In genomic region chr18:70920840-70921374, GRCh38 we compare ENCODE assay signal across 22 cellular contexts.
DNase-seq lines count a peak whose midpoint lies in the region; ATAC-seq, FAIRE-seq and TF ChIP-seq lines count a peak whose summit lies in the region.
"Had no signal": no experiment of that assay in that cellular context is flagged by ENCODE, and none has a peak within 500 bp of the region (broad histone marks: within the 10 kb centered on the region; RNA-seq: fewer than 3 reads in every experiment).

No MANE protein-coding gene starts in this region.

- H3K4me1 Mint-ChIP-seq in H9 = peaks cover 0 to 8% of the 10 kb centered on the region in 2 experiments; a peak in 2 of 4 replicates
- no peaks in the 10 kb centered on the region for H3K4me1 Mint-ChIP-seq in activated T-cell treated with anti-CD3 and anti-CD28 coated beads, Interleukin-2, amount 50 U/mL, for 4 hours (ENCODE audit: low read depth)
- H3K4me1 Mint-ChIP-seq: CD4-positive, alpha-beta memory T cell had no signal

- H3K27me3 ChIP-seq in H9 (ENCODE audit: insufficient read depth, low read length) (no peaks in the 10 kb centered on the region), mesendoderm (ENCODE audit: insufficient read depth, low read length, poor library complexity) (no peaks in the 10 kb centered on the region)

- no peak overlapping the region for H3K4me3 ChIP-seq in mesendoderm (ENCODE audit: low read length)
- H3K4me3 ChIP-seq: A549, K562 had no signal

- no peak overlapping the region for H3T11ph ChIP-seq in H9 (ENCODE audit: low read length)

- no peak for TF ChIP-seq CTCF in H9 (conservative IDR thresholded peaks at IDR 0.05)

- no peaks in the 10 kb centered on the region for H3K36me3 Mint-ChIP-seq in H9 (ENCODE audit: insufficient read depth in 1 of 3, low read depth in 3 of 3)
- no peaks in the 10 kb centered on the region for H3K36me3 Mint-ChIP-seq in activated T-cell treated with anti-CD3 and anti-CD28 coated beads, Interleukin-2, amount 50 U/mL, for 4 hours (ENCODE audit: insufficient read depth)
- H3K36me3 Mint-ChIP-seq: CD4-positive, alpha-beta memory T cell had no signal

- H3K56ac ChIP-seq in H9 (ENCODE audit: insufficient read length, low read depth, low read length) (no peak overlapping the region), mesendoderm (ENCODE audit: low read length) (no peak overlapping the region)

- FAIRE-seq in urothelium cell line (lab: Jason Lieb, UNC) = no peak
- FAIRE-seq: A549, GM18507, K562 had no signal

- H2BK15ac ChIP-seq in H9 (ENCODE audit: low read depth, low read length) (no peak overlapping the region), mesendoderm (replicated peaks; ENCODE audit: low read depth) (no peak overlapping the region)

- H3K4me1 ChIP-seq in H9 (ENCODE audit: insufficient read depth, low read length) = no peaks in the 10 kb centered on the region
- H3K4me1 ChIP-seq in mesendoderm (ENCODE audit: control insufficient read depth, low read depth, low read length) = no peaks in the 10 kb centered on the region
- H3K4me1 ChIP-seq: A549 had no signal

- no peak overlapping the region for H3K23ac ChIP-seq in H9 (ENCODE audit: insufficient read length, low read depth, low read length)
- H3K23ac ChIP-seq in mesendoderm (ENCODE audit: low read length) = no peak overlapping the region

- H3K18ac ChIP-seq in H9 (ENCODE audit: insufficient read length, low read depth, low read length) (no peak overlapping the region), mesendoderm (ENCODE audit: low read length) (no peak overlapping the region)

- H3K4me2 ChIP-seq in H9 (ENCODE audit: insufficient read depth, insufficient read length, low read length) (no peak overlapping the region), mesendoderm (ENCODE audit: low read length) (no peak overlapping the region)
- H3K4me2 ChIP-seq: A549 had no signal

- peak overlapping the region in 1 of 3 experiments; percentile 59; a peak in 1 of 7 replicates for H3K27ac Mint-ChIP-seq in H9

- H3K4ac ChIP-seq in H9 (ENCODE audit: low read depth, low read length) = no peak overlapping the region
- no peak overlapping the region for H3K4ac ChIP-seq in mesendoderm (ENCODE audit: low read depth, low read length)

- H3K27ac ChIP-seq in H9 (ENCODE audit: insufficient read length, low read depth, low read length) (no peak overlapping the region), mesendoderm (ENCODE audit: low read depth, low read length) (no peak overlapping the region)
- H3K27ac ChIP-seq: A549 had no signal

- no peaks in the 10 kb centered on the region for H3K23me2 ChIP-seq in H9 (ENCODE audit: insufficient read length, low read depth, low read length, poor library complexity, severe bottlenecking)

- H3K27me3 Mint-ChIP-seq in H9 (ENCODE audit: low read depth) = no peaks in the 10 kb centered on the region; the same call in 1 of the 2 replicates
- no peaks in the 10 kb centered on the region for H3K27me3 Mint-ChIP-seq in activated T-cell treated with anti-CD3 and anti-CD28 coated beads, Interleukin-2, amount 50 U/mL, for 4 hours (ENCODE audit: low read depth)
- H3K27me3 Mint-ChIP-seq: CD4-positive, alpha-beta memory T cell had no signal

- H2BK120ac ChIP-seq in H9 (ENCODE audit: low read depth, low read length, poor library complexity, severe bottlenecking) = no peak overlapping the region
- H2BK120ac ChIP-seq in mesendoderm (ENCODE audit: low read depth, low read length) = no peak overlapping the region

- no peak overlapping the region for H2AFZ ChIP-seq in H9 (ENCODE audit: low read length)

- WGBS in H9 (ENCODE audit: extremely low coverage, insufficient read length, low lambda C conversion rate) = no CpG with 5 or more reads among the region's 4 CpGs
- WGBS in mesendoderm (ENCODE audit: extremely low coverage, insufficient coverage, low lambda C conversion rate) = no CpG with 5 or more reads among the region's 4 CpGs

- H3K9me3 Mint-ChIP-seq in H9 = peaks cover 4% of the 10 kb centered on the region in 2 experiments; a peak in 3 of 5 replicates
- H3K9me3 Mint-ChIP-seq in activated T-cell treated with anti-CD3 and anti-CD28 coated beads, Interleukin-2, amount 50 U/mL, for 4 hours = peaks cover 10% of the 10 kb centered on the region

- H3K79me1 ChIP-seq in H9 (ENCODE audit: insufficient read depth, low read depth, low read length, poor library complexity, severe bottlenecking) = no peaks in the 10 kb centered on the region
- no peaks in the 10 kb centered on the region for H3K79me1 ChIP-seq in mesendoderm (ENCODE audit: low read length)

- no peak overlapping the region for H3K14ac ChIP-seq in H9 (ENCODE audit: insufficient read depth, low read length)

- no peak overlapping the region for H4K5ac ChIP-seq in H9 (ENCODE audit: insufficient read length, low read depth, low read length)
- no peak overlapping the region for H4K5ac ChIP-seq in mesendoderm (ENCODE audit: low read length)

- no peak overlapping the region for H2BK12ac ChIP-seq in H9 (ENCODE audit: insufficient read length, low read depth, low read length)

- H4K8ac ChIP-seq in H9 (replicated peaks; ENCODE audit: insufficient read length, low read depth, low read length) (no peak overlapping the region), mesendoderm (ENCODE audit: low read depth, low read length) (no peak overlapping the region)

- H3K4me3 Mint-ChIP-seq in H9 = no peak overlapping the region
- H3K4me3 Mint-ChIP-seq in activated T-cell treated with anti-CD3 and anti-CD28 coated beads, Interleukin-2, amount 50 U/mL, for 4 hours = no peak overlapping the region
- H3K4me3 Mint-ChIP-seq: CD4-positive, alpha-beta memory T cell had no signal

- no peaks in the 10 kb centered on the region for H3K9me3 ChIP-seq in H9 (ENCODE audit: control insufficient read depth, low read depth, low read length)
- H3K9me3 ChIP-seq: A549 had no signal

- H2AK5ac ChIP-seq in H9 (ENCODE audit: insufficient read length, low read length) (no peak overlapping the region), mesendoderm (ENCODE audit: low read length) (no peak overlapping the region)

- H2BK5ac ChIP-seq in H9 (ENCODE audit: insufficient read length, low read length) (no peak overlapping the region), mesendoderm (ENCODE audit: low read length) (no peak overlapping the region)

- H3K79me2 ChIP-seq in H9 (ENCODE audit: insufficient read depth, low read length) (no peaks in the 10 kb centered on the region), mesendoderm (ENCODE audit: control insufficient read depth, insufficient read depth, low read length) (no peaks in the 10 kb centered on the region)

- ATAC-seq in activated T-cell treated with anti-CD3 and anti-CD28 coated beads, Interleukin-2, amount 50 U/mL, for 4 hours = no peak
- ATAC-seq: A549, K562 had no signal

- DNase-seq in H9 (peak; percentile 33), NCI-H69 (lab: John Stamatoyannopoulos, UW) (peak; percentile 25), mesendoderm (peak; percentile 39), retina (peak; percentile 8), NCI-H748 (lab: John Stamatoyannopoulos, UW; ENCODE audit: unreplicated experiment) (no peak), urothelium cell line (ENCODE audit: low spot score) (no peak)
- DNase-seq in activated T-cell treated with anti-CD3 and anti-CD28 coated beads, Interleukin-2, amount 50 U/mL, for 4 hours = no peak
- DNase-seq: AML-193; C1 segment of cervical spinal cord; CD4-positive, alpha-beta memory T cell; COR-L47; DMS53; Kasumi-1; NCI-H1092 treated with DMSO at 0.1 percent for 48 hours; NCI-H146; NCI-H1930; NCI-H526 treated with DMSO at 0.1 percent for 48 hours; RPMI8226; SHP77 had no signal

- H3K36me3 ChIP-seq in mesendoderm (ENCODE audit: control insufficient read depth, insufficient read depth, low read length) = no peaks in the 10 kb centered on the region

- H4K91ac ChIP-seq in H9 (ENCODE audit: insufficient read length, low read depth, low read length) = no peak overlapping the region

- no peaks in the 10 kb centered on the region for H4K20me1 ChIP-seq in H9 (ENCODE audit: control insufficient read depth, insufficient read depth, insufficient read length)

- H3K9ac ChIP-seq in H9 (ENCODE audit: extremely low read depth, insufficient read length, low read length) = no peak overlapping the region
- no peak overlapping the region for H3K9ac ChIP-seq in mesendoderm (ENCODE audit: low read length)

- no peak overlapping the region for H2BK20ac ChIP-seq in H9 (ENCODE audit: low read depth, low read length, poor library complexity, severe bottlenecking)

Comparison
In these comparisons a context has a peak if more than half of its experiments do, and no peak if none do; other contexts are left out.
1. DNase-seq: peak in H9 (single experiment), NCI-H69 (single experiment), mesendoderm (single experiment) and retina (single experiment); none in NCI-H748 (single experiment), activated T-cell treated with anti-CD3 and anti-CD28 coated beads, Interleukin-2, amount 50 U/mL, for 4 hours (single experiment) and urothelium cell line (single experiment).